ENCODE assay signal across 31 cellular contexts in genomic region chr22:17858033-17858432, GRCh38.
DNase-seq lines count a peak whose midpoint lies in the region; ATAC-seq and TF ChIP-seq lines count a peak whose summit lies in the region.
"Had no signal": no experiment of that assay in that cellular context is flagged by ENCODE, and none has a peak within 500 bp of the region (broad histone marks: within the 10 kb centered on the region; RNA-seq: fewer than 3 reads in every experiment).

No MANE protein-coding gene starts in this region.

- no peak for DNase-seq in activated naive CD4-positive, alpha-beta T cell treated with anti-CD3 and anti-CD28 coated beads, Interleukin-2, amount 10 ng/mL, durations not matched to agents 7 days and 5 days
- no peak for DNase-seq in activated naive CD4-positive, alpha-beta T cell treated with anti-CD3 and anti-CD28 coated beads, Interleukin-2, amount 50 U/mL, for 16 hours
- no peak for DNase-seq in suprapubic skin (ENCODE audit: low spot score in 2 of 2)
- DNase-seq in NCI-H2107 treated with DMSO at 0.1 percent for 48 hours (lab: John Stamatoyannopoulos, UW; ENCODE audit: unreplicated experiment) = no peak
- no peak for DNase-seq in T-helper 1 cell
- DNase-seq: activated CD4-positive, alpha-beta T cell treated with anti-CD3 and anti-CD28 coated beads for 36 hours; amygdala; Caco-2; effector memory CD8-positive, alpha-beta T cell; GDM1; mesendoderm; naive thymus-derived CD4-positive, alpha-beta T cell; NCI-H1048; NCI-H1694; NCI-H446 treated with DMSO at 0.1 percent for 48 hours; NCI-H774; occipital lobe; SJCRH30; stimulated activated CD4-positive, alpha-beta T cell treated with anti-CD3 and anti-CD28 coated beads, Interleukin-15, amount 100 ng/mL, for 24 hours; stimulated activated CD4-positive, alpha-beta T cell treated with anti-CD3 and anti-CD28 coated beads, Interleukin-4, amount 100 ng/mL, for 4 hours; substantia nigra; SW 1271; T-helper 9 cell had no signal

- H3K27me3 Mint-ChIP-seq in activated naive CD4-positive, alpha-beta T cell treated with anti-CD3 and anti-CD28 coated beads, Interleukin-2, amount 10 ng/mL, durations not matched to agents 7 days and 5 days = no peaks in the 10 kb centered on the region
- H3K27me3 Mint-ChIP-seq: activated CD4-positive, alpha-beta T cell treated with anti-CD3 and anti-CD28 coated beads for 36 hours; effector memory CD8-positive, alpha-beta T cell; naive thymus-derived CD4-positive, alpha-beta T cell had no signal

- TF ChIP-seq CTCF in suprapubic skin (IDR thresholded peaks at IDR 0.05) = no peak

- no peak for ATAC-seq in HG02623 (IDR thresholded peaks at IDR 0.05; ENCODE audit: unreplicated experiment)
- ATAC-seq: activated CD4-positive, alpha-beta T cell treated with anti-CD3 and anti-CD28 coated beads for 36 hours; activated naive CD4-positive, alpha-beta T cell treated with anti-CD3 and anti-CD28 coated beads, Interleukin-2, amount 50 U/mL, for 72 hours; effector memory CD8-positive, alpha-beta T cell; naive thymus-derived CD4-positive, alpha-beta T cell; Panc1 had no signal

- peak overlapping the region; percentile 46 for H3K27ac Mint-ChIP-seq in activated naive CD4-positive, alpha-beta T cell treated with anti-CD3 and anti-CD28 coated beads, Interleukin-2, amount 10 ng/mL, durations not matched to agents 7 days and 5 days
- H3K27ac Mint-ChIP-seq: activated CD4-positive, alpha-beta T cell treated with anti-CD3 and anti-CD28 coated beads for 36 hours; activated naive CD4-positive, alpha-beta T cell treated with anti-CD3 and anti-CD28 coated beads, Interleukin-2, amount 50 U/mL, for 72 hours; activated T-helper 2 cell treated with anti-CD3 and anti-CD28 coated beads, Interferon-gamma antibody, Interleukin-2, Interleukin-4, amounts not matched to agents 10 μg/mL and 5 μg/mL and 100 μg/mL, durations not matched to agents 14 hours and 24 hours and 36 hours; CD14-positive monocyte; naive thymus-derived CD4-positive, alpha-beta T cell had no signal

- 58 to 67% methylated on average over 11 of the region's 11 CpGs for WGBS in esophagus, 2 donors
- WGBS in suprapubic skin = 52% methylated on average over 11 of the region's 11 CpGs

- no peak for TF ChIP-seq POLR2A in suprapubic skin (IDR thresholded peaks at IDR 0.05)

- H3K9me3 Mint-ChIP-seq in activated naive CD4-positive, alpha-beta T cell treated with anti-CD3 and anti-CD28 coated beads, Interleukin-2, amount 10 ng/mL, durations not matched to agents 7 days and 5 days = no peaks in the 10 kb centered on the region
- H3K9me3 Mint-ChIP-seq: activated naive CD4-positive, alpha-beta T cell treated with anti-CD3 and anti-CD28 coated beads, Interleukin-2, amount 50 U/mL, for 72 hours; activated T-helper 2 cell treated with anti-CD3 and anti-CD28 coated beads, Interferon-gamma antibody, Interleukin-2, Interleukin-4, amounts not matched to agents 10 μg/mL and 5 μg/mL and 100 μg/mL, durations not matched to agents 14 hours and 24 hours and 36 hours; CD14-positive monocyte; effector memory CD8-positive, alpha-beta T cell; naive thymus-derived CD4-positive, alpha-beta T cell had no signal

- H3K36me3 ChIP-seq in esophagus (ENCODE audit: control insufficient read depth in 2 of 2, insufficient read depth in 2 of 2, low read length in 1 of 2) (peaks cover 0 to 12% of the 10 kb centered on the region in 2 donors), muscle layer of colon (ENCODE audit: insufficient read depth, low read length) (peaks cover 23% of the 10 kb centered on the region), suprapubic skin (peaks cover 17% of the 10 kb centered on the region)
- H3K36me3 ChIP-seq: SJCRH30 had no signal

- no peak overlapping the region for H3K9ac ChIP-seq in muscle layer of colon (ENCODE audit: low read length)

- no peaks in the 10 kb centered on the region for H3K36me3 Mint-ChIP-seq in activated naive CD4-positive, alpha-beta T cell treated with anti-CD3 and anti-CD28 coated beads, Interleukin-2, amount 10 ng/mL, durations not matched to agents 7 days and 5 days
- H3K36me3 Mint-ChIP-seq: activated naive CD4-positive, alpha-beta T cell treated with anti-CD3 and anti-CD28 coated beads, Interleukin-2, amount 50 U/mL, for 72 hours; CD14-positive monocyte had no signal

- H3K4me3 ChIP-seq in esophagus (ENCODE audit: low read depth in 1 of 2, low read length in 2 of 2) = no peak overlapping the region
- H3K4me3 ChIP-seq in muscle layer of colon (ENCODE audit: low read depth in 1 of 2, low read length in 2 of 2) = no peak overlapping the region
- no peak overlapping the region for H3K4me3 ChIP-seq in suprapubic skin
- H3K4me3 ChIP-seq: SJCRH30 had no signal

- peaks cover 0 to 12% of the 10 kb centered on the region in 2 donors for H3K4me1 ChIP-seq in esophagus (ENCODE audit: control insufficient read depth in 2 of 2, insufficient read depth in 2 of 2, low read length in 1 of 2)
- peaks cover 49% of the 10 kb centered on the region for H3K4me1 ChIP-seq in muscle layer of colon (ENCODE audit: insufficient read depth, low read length)
- peaks cover 15% of the 10 kb centered on the region for H3K4me1 ChIP-seq in suprapubic skin
- H3K4me1 ChIP-seq: Caco-2, SJCRH30 had no signal

- H3K4me3 Mint-ChIP-seq in activated naive CD4-positive, alpha-beta T cell treated with anti-CD3 and anti-CD28 coated beads, Interleukin-2, amount 10 ng/mL, durations not matched to agents 7 days and 5 days = no peak overlapping the region
- H3K4me3 Mint-ChIP-seq: activated CD4-positive, alpha-beta T cell treated with anti-CD3 and anti-CD28 coated beads for 36 hours; CD14-positive monocyte; effector memory CD8-positive, alpha-beta T cell; naive thymus-derived CD4-positive, alpha-beta T cell had no signal

- H3K4me1 Mint-ChIP-seq in activated naive CD4-positive, alpha-beta T cell treated with anti-CD3 and anti-CD28 coated beads, Interleukin-2, amount 10 ng/mL, durations not matched to agents 7 days and 5 days = peaks cover 13% of the 10 kb centered on the region
- H3K4me1 Mint-ChIP-seq: activated CD4-positive, alpha-beta T cell treated with anti-CD3 and anti-CD28 coated beads for 36 hours had no signal

- peak overlapping the region; percentile 49 to 80 for H3K27ac ChIP-seq in esophagus (ENCODE audit: low read depth in 2 of 2, low read length in 1 of 2)
- H3K27ac ChIP-seq in muscle layer of colon (ENCODE audit: low read depth, low read length) = peak overlapping the region; percentile 12
- H3K27ac ChIP-seq in suprapubic skin = peak overlapping the region; percentile 34
- H3K27ac ChIP-seq: SJCRH30, VCaP had no signal

- H3K9me3 ChIP-seq in esophagus (ENCODE audit: control insufficient read depth in 2 of 2, insufficient read depth in 1 of 2, low read depth in 1 of 2, low read length in 1 of 2) = no peaks in the 10 kb centered on the region
- no peaks in the 10 kb centered on the region for H3K9me3 ChIP-seq in muscle layer of colon (ENCODE audit: low read length)
- H3K9me3 ChIP-seq in suprapubic skin = no peaks in the 10 kb centered on the region
- H3K9me3 ChIP-seq: Caco-2, SJCRH30 had no signal

- H3K27me3 ChIP-seq in esophagus (ENCODE audit: control insufficient read depth in 1 of 2, insufficient read depth in 2 of 2, low read length in 2 of 2) (no peaks in the 10 kb centered on the region), muscle layer of colon (ENCODE audit: control insufficient read depth in 1 of 2, insufficient read depth in 2 of 2, low read length in 2 of 2) (no peaks in the 10 kb centered on the region), suprapubic skin (no peaks in the 10 kb centered on the region)
- H3K27me3 ChIP-seq: SJCRH30 had no signal

- CTCF ChIA-PET in activated naive CD4-positive, alpha-beta T cell treated with anti-CD3 and anti-CD28 coated beads, Interleukin-2, amount 10 ng/mL, durations not matched to agents 7 days and 5 days (lab: Charles Lee) = no interaction called here

- TF ChIP-seq EP300 in suprapubic skin (IDR thresholded peaks at IDR 0.05) = no peak

Comparison
In these comparisons a context has a peak if more than half of its experiments do, and no peak if none do; other contexts are left out.
1. H3K27ac ChIP-seq: peak in every context shown above with its lines; median percentile 64 in esophagus; 34 in suprapubic skin; 12 in muscle layer of colon.